In the genomic region with DNA sequence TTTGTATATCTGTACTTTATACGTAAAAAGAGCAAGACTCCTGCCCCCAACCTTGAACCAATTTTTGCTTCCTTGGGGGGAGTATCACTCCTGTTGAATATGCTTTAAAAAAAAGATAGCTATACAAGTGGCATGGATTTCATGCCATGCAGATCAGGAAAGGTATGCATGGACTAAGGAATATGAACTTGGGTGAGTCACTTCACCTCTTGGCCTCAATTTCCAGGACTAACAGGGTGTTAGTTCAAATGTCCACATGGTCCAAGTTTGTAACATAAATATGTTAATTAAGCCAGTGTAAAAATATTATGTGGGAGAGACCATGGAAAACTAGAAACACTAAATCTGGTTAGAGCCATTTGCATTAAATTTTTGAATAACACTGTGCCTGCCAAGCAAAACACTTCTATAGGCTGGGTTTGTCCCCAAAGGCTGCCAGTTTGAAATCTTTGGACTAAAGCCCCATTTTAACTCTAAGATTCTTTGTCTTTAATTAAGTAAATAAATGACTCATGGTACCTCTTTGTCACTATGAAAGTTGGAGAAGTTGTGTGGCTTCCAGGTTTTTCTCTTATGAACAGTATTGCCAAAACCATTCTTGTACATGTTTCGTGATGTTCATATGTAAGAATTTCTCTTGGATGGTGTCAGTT, we compare ENCODE assay signal across 15 cellular contexts. TPM values are rescaled to one million over a fixed set of nuclear protein-coding genes. Genes with fewer than 3 reads are reported as not detected.
A peak's percentile ranks its signal among the peaks of the same experiment; 100 is the strongest.
DNase-seq lines count a peak whose midpoint lies in the region; ATAC-seq and TF ChIP-seq lines count a peak whose summit lies in the region.
"Had no signal": no experiment of that assay in that cellular context is flagged by ENCODE, and none has a peak within 500 bp of the region (broad histone marks: within the 10 kb centered on the region; RNA-seq: fewer than 3 reads in every experiment).

No MANE protein-coding gene starts in this region.

- no peak overlapping the region for H3K14ac ChIP-seq in mesenchymal stem cell (ENCODE audit: low read length in 2 of 2)

- no peak overlapping the region for H3K4ac ChIP-seq in mesenchymal stem cell (ENCODE audit: low read depth in 1 of 2, low read length in 2 of 2)

- no peaks in the 10 kb centered on the region for H3K9me3 Mint-ChIP-seq in Calu3 (ENCODE audit: low read depth, unreplicated experiment)

- 71% methylated on average over 1 of the region's 2 CpGs for WGBS in mesenchymal stem cell
- 88 to 95% (median 92%) methylated on average over 2 of the region's 2 CpGs for WGBS in psoas muscle, 3 donors
- WGBS in heart left ventricle, 4 donors, result 84 to 92% (median 88%) methylated on average over 2 of the region's 2 CpGs

- TF ChIP-seq CTCF in Calu3 (IDR thresholded peaks at IDR 0.05; ENCODE audit: unreplicated experiment) (no peak), dorsolateral prefrontal cortex (IDR thresholded peaks at IDR 0.05 in 54 of 56, conservative IDR thresholded peaks at IDR 0.05 in 2 of 56; ENCODE audit: low read depth in 1 of 56, partially characterized antibody in 56 of 56) (no peak), psoas muscle (IDR thresholded peaks at IDR 0.05) (no peak), heart left ventricle (IDR thresholded peaks at IDR 0.05) (no peak), upper lobe of right lung (IDR thresholded peaks at IDR 0.05) (no peak)

- no peak overlapping the region for H4K8ac ChIP-seq in mesenchymal stem cell (ENCODE audit: low read length)

- H3K18ac ChIP-seq in mesenchymal stem cell (ENCODE audit: low read depth in 1 of 2, low read length in 2 of 2), result no peak overlapping the region

- peaks cover 0 to 36% (median 0%) of the 10 kb centered on the region in 45 donors for H3K27me3 ChIP-seq in dorsolateral prefrontal cortex
- H3K27me3 ChIP-seq in mesenchymal stem cell (ENCODE audit: control insufficient read depth in 1 of 2, insufficient read depth in 1 of 2, low read length in 2 of 2), result no peaks in the 10 kb centered on the region
- no peaks in the 10 kb centered on the region for H3K27me3 ChIP-seq in psoas muscle (ENCODE audit: insufficient read depth in 3 of 3, low read length in 2 of 3)
- no peaks in the 10 kb centered on the region for H3K27me3 ChIP-seq in heart left ventricle
- H3K27me3 ChIP-seq in upper lobe of right lung, result no peaks in the 10 kb centered on the region

- CTCF ChIA-PET in Calu3 (lab: Charles Lee), result interaction anchor here (0.6 to 1.7 kb wide), 2 partner anchors 31 to 232 kb away, joined by 4 to 5 read pairs; no protein-coding TSS in a partner anchor

- H3K27me3 Mint-ChIP-seq in Calu3 (ENCODE audit: unreplicated experiment), result no peaks in the 10 kb centered on the region

- peaks cover 10% of the 10 kb centered on the region for H3K4me1 Mint-ChIP-seq in Calu3 (ENCODE audit: low read depth, unreplicated experiment)

- no peak overlapping the region for H2AK5ac ChIP-seq in mesenchymal stem cell (ENCODE audit: low read length, severe bottlenecking)

- peak overlapping the region in 40 of 59 donors; percentile 1 to 77 (median 50) for H3K27ac ChIP-seq in dorsolateral prefrontal cortex
- no peak overlapping the region for H3K27ac ChIP-seq in mesenchymal stem cell (ENCODE audit: low read length, poor library complexity, severe bottlenecking)
- H3K27ac ChIP-seq in psoas muscle, result no peak overlapping the region
- peak overlapping the region in 1 of 12 donors; percentile 70 for H3K27ac ChIP-seq in heart left ventricle
- H3K27ac ChIP-seq in upper lobe of right lung, result no peak overlapping the region

- intact Hi-C loops in Calu3 (cut with micrococcal nuclease; ENCODE audit: unreplicated experiment) (no loop called here), dorsolateral prefrontal cortex (cut with DNase I) (no loop called here), psoas muscle (cut with DNase I) (no loop called here), heart left ventricle (cut with DNase I) (no loop called here), upper lobe of right lung (cut with DNase I) (no loop called here)

- H3K9me3 ChIP-seq in mesenchymal stem cell (ENCODE audit: control insufficient read depth, low read length) (peaks cover 8% of the 10 kb centered on the region), psoas muscle (peaks cover 14% of the 10 kb centered on the region), heart left ventricle (peaks cover 0 to 15% (median 10%) of the 10 kb centered on the region in 12 donors), upper lobe of right lung (peaks cover 12% of the 10 kb centered on the region)

- no peak overlapping the region for H4K91ac ChIP-seq in mesenchymal stem cell (ENCODE audit: low read length)

- H3K36me3 ChIP-seq in mesenchymal stem cell (ENCODE audit: control insufficient read depth in 1 of 2, insufficient read depth in 2 of 2, low read depth in 1 of 2, low read length in 2 of 2), result no peaks in the 10 kb centered on the region
- H3K36me3 ChIP-seq in psoas muscle (ENCODE audit: insufficient read depth in 1 of 2, low read depth in 1 of 2), result no peaks in the 10 kb centered on the region
- no peaks in the 10 kb centered on the region for H3K36me3 ChIP-seq in heart left ventricle
- no peaks in the 10 kb centered on the region for H3K36me3 ChIP-seq in upper lobe of right lung

- no peaks in the 10 kb centered on the region for H3K79me1 ChIP-seq in mesenchymal stem cell (replicated peaks; ENCODE audit: low read length, poor library complexity, severe bottlenecking)

- H3K4me3 ChIP-seq in dorsolateral prefrontal cortex, result peak overlapping the region in 17 of 59 donors; percentile 5 to 49 (median 23)
- H3K4me3 ChIP-seq in mesenchymal stem cell (ENCODE audit: insufficient read depth in 1 of 2, low read depth in 1 of 2, low read length in 2 of 2), result no peak overlapping the region
- no peak overlapping the region for H3K4me3 ChIP-seq in psoas muscle
- H3K4me3 ChIP-seq in heart left ventricle, result no peak overlapping the region
- no peak overlapping the region for H3K4me3 ChIP-seq in upper lobe of right lung

- no peak overlapping the region for H2BK15ac ChIP-seq in mesenchymal stem cell (ENCODE audit: low read depth, poor library complexity, severe bottlenecking)

- H2BK12ac ChIP-seq in mesenchymal stem cell (ENCODE audit: low read length in 2 of 2), result no peak overlapping the region

- no peaks in the 10 kb centered on the region for H3K4me1 ChIP-seq in mesenchymal stem cell (ENCODE audit: control insufficient read depth, insufficient read depth, low read depth, low read length)
- no peaks in the 10 kb centered on the region for H3K4me1 ChIP-seq in psoas muscle
- H3K4me1 ChIP-seq in heart left ventricle, result peaks cover 0 to 21% (median 0%) of the 10 kb centered on the region in 12 donors
- no peaks in the 10 kb centered on the region for H3K4me1 ChIP-seq in upper lobe of right lung

- no TSS peak for BruUV-seq in Calu3 (replicated peaks; lab: Mats Ljungman, UMichigan)

- ATAC-seq in psoas muscle (no peak), heart left ventricle (no peak), upper lobe of right lung (no peak)

- H3K27ac Mint-ChIP-seq in Calu3 (ENCODE audit: unreplicated experiment), result peak overlapping the region; percentile 19
- H3K27ac Mint-ChIP-seq: H9 had no signal

- H3K4me2 ChIP-seq in mesenchymal stem cell (ENCODE audit: low read length, poor library complexity, severe bottlenecking), result no peak overlapping the region

- H3K23ac ChIP-seq in mesenchymal stem cell (ENCODE audit: low read length in 2 of 2), result no peak overlapping the region

- peak overlapping the region; percentile 25 for H2BK5ac ChIP-seq in mesenchymal stem cell (ENCODE audit: low read depth, low read length, poor library complexity, severe bottlenecking)

- H3K4me3 Mint-ChIP-seq in Calu3 (ENCODE audit: low read depth, unreplicated experiment), result no peak overlapping the region
- H3K4me3 Mint-ChIP-seq: H9 had no signal

- no peaks in the 10 kb centered on the region for H3K36me3 Mint-ChIP-seq in Calu3 (ENCODE audit: insufficient read depth, unreplicated experiment)

- no peak overlapping the region for H3K9ac ChIP-seq in mesenchymal stem cell (ENCODE audit: low read length)

- DNase-seq in Calu3 (no peak), RPMI7951 (ENCODE audit: low read depth) (peak; percentile 6), dorsolateral prefrontal cortex (no peak), mesenchymal stem cell (no peak), psoas muscle (no peak), heart left ventricle (no peak), COLO829 (ENCODE audit: low spot score) (no peak), upper lobe of right lung (no peak)
- DNase-seq: H9, KG1, NCI-H1417, NCI-H1930, NCI-H510A treated with DMSO at 0.1 percent for 48 hours had no signal

- no peak overlapping the region for H2AFZ ChIP-seq in mesenchymal stem cell (ENCODE audit: low read depth, low read length)

- H2BK120ac ChIP-seq in mesenchymal stem cell (ENCODE audit: low read depth, low read length), result no peak overlapping the region

- no peak for TF ChIP-seq POLR2A in heart left ventricle (IDR thresholded peaks at IDR 0.05)

RNA-seq across cellular contexts. Expression of a gene that starts 33.1 kb away (rescaled TPM):
- total RNA-seq in Calu3 (2022) (0.59 TPM in 1 of 2 replicates, not detected in the other), dorsolateral prefrontal cortex (1 to 10 TPM in 25 of 120 experiments, under 1 TPM in 22, not detected in 73; 0.35 to 3.6 (median 1.0) TPM), psoas muscle (not detected), heart left ventricle (under 1 TPM in 2 of 9 donors, not detected in 7; 0.16 to 0.48 TPM), upper lobe of right lung (0.20 TPM)
- not detected in 2 replicates for total RNA-seq in RPMI7951 (2014; rRNA removed; shearing (Covaris generic))
- not detected for polyA plus RNA-seq in mesenchymal stem cell (2013, experiment 1 of 2)
- not detected for polyA plus RNA-seq in mesenchymal stem cell (2013, experiment 2 of 2)
- polyA plus RNA-seq in psoas muscle (under 1 TPM in 1 of 3 donors, not detected in 2; 0.08 TPM), heart left ventricle (under 1 TPM in 1 of 2 donors, not detected in 1; 0.27 TPM)
- total RNA-seq: H9, SK-MEL-5 had no signal
- polyA plus RNA-seq: BJ had no signal

RNA-seq across cellular contexts. Expression of a gene that starts 44.7 kb away (rescaled TPM):
- total RNA-seq in Calu3 (2022) (2.9 and 4.2 TPM in 2 replicates), dorsolateral prefrontal cortex (10 to 100 TPM in 11 of 120 experiments, 1 to 10 TPM in 109; 2.7 to 12.2 (median 6.9) TPM), psoas muscle (1 to 10 TPM; 2.8 to 3.7 (median 3.3) TPM), heart left ventricle (10 to 100 TPM in 1 of 9 donors, 1 to 10 TPM in 8; 3.5 to 16.3 (median 5.9) TPM), upper lobe of right lung (22.9 TPM)
- total RNA-seq in RPMI7951 (2014; rRNA removed; shearing (Covaris generic)), result 4.1 and 4.2 TPM in 2 replicates
- 2.6 TPM for polyA plus RNA-seq in mesenchymal stem cell (2013, experiment 1 of 2)
- 2.5 TPM for polyA plus RNA-seq in mesenchymal stem cell (2013, experiment 2 of 2)
- polyA plus RNA-seq in psoas muscle (1 to 10 TPM; 1.4 to 5.8 (median 2.3) TPM), heart left ventricle (1 to 10 TPM; 2.3 to 4.3 TPM)

RNA-seq across cellular contexts. Expression of a gene that starts 57.7 kb away (rescaled TPM):
- total RNA-seq in Calu3 (2022), result 56.8 and 68.8 TPM in 2 replicates
- 55.6 and 74.5 TPM in 2 replicates for total RNA-seq in RPMI7951 (2014; rRNA removed; shearing (Covaris generic))
- total RNA-seq in dorsolateral prefrontal cortex, result 10 to 100 TPM; 31.4 to 71.4 (median 46.5) TPM
- 20.9 TPM for polyA plus RNA-seq in mesenchymal stem cell (2013, experiment 1 of 2)
- polyA plus RNA-seq in mesenchymal stem cell (2013, experiment 2 of 2), result 20.7 TPM
- 10 to 100 TPM; 26.2 to 37.2 (median 30.8) TPM for total RNA-seq in psoas muscle
- polyA plus RNA-seq in psoas muscle, result 10 to 100 TPM; 10.1 to 29.5 (median 14.0) TPM
- 10 to 100 TPM; 29.6 to 51.1 (median 36.7) TPM for total RNA-seq in heart left ventricle
- polyA plus RNA-seq in heart left ventricle, result 10 to 100 TPM; 10.1 to 13.8 TPM
- 44.2 TPM for total RNA-seq in upper lobe of right lung

RNA-seq across cellular contexts. Expression of a gene that starts 57.8 kb away (rescaled TPM):
- total RNA-seq in Calu3 (2022), result 41.2 and 46.2 TPM in 2 replicates
- 37.0 and 44.3 TPM in 2 replicates for total RNA-seq in RPMI7951 (2014; rRNA removed; shearing (Covaris generic))
- 10 to 100 TPM; 34.1 to 72.7 (median 47.8) TPM for total RNA-seq in dorsolateral prefrontal cortex
- polyA plus RNA-seq in mesenchymal stem cell (2013, experiment 1 of 2), result 72.0 TPM
- polyA plus RNA-seq in mesenchymal stem cell (2013, experiment 2 of 2), result 73.7 TPM
- total RNA-seq in psoas muscle, result 10 to 100 TPM; 36.8 to 40.3 (median 38.8) TPM
- polyA plus RNA-seq in psoas muscle, result 10 to 100 TPM; 17.8 to 57.9 (median 23.9) TPM
- 10 to 100 TPM; 29.9 to 73.7 (median 49.2) TPM for total RNA-seq in heart left ventricle
- 10 to 100 TPM; 29.0 to 45.1 TPM for polyA plus RNA-seq in heart left ventricle
- total RNA-seq in upper lobe of right lung, result 91.3 TPM

Comparison
In these comparisons a context has a peak if more than half of its experiments do, and no peak if none do; other contexts are left out.
1. H3K27ac ChIP-seq: peak in dorsolateral prefrontal cortex (40 of 59); none in mesenchymal stem cell (single experiment), psoas muscle (single experiment) and upper lobe of right lung (single experiment).